Comparison of ENCODE assay signal across 19 cellular contexts in the genomic region with DNA sequence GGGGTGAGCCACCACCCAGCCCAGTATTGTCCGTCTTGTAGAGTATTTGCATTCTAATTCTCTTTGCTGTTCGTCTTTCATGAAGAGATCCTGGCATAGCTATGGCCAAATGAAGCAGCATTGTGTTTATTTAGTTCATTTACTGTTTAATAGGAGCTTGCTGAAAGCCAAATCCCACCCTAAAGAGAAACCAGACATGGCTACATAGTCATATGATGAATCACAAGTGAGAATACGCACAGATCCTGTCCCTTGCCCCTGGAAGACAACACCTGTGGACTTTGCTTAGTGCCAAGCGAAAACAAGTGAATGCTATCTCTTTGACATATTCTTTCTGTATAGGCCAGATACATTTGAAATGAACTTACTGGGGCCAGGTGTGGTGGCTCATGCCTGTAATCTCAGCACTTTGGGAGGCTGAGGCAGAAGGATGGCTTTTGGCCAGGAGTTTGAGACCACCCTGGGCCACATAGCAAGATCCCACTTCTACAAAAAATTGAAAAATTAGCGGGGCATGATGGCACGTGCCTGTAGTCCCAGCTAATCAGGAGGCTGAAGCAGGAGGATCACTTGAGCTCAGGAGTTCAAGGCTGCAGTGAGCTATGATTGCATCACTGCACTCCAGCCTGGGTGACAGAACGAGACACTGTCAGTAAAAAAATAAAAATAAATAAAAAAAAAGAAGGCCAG. TPM values are rescaled to one million over a fixed set of nuclear protein-coding genes. Genes with fewer than 3 reads are reported as not detected.
DNase-seq lines count a peak whose midpoint lies in the region; ATAC-seq and TF ChIP-seq lines count a peak whose summit lies in the region.
"Had no signal": no experiment of that assay in that cellular context is flagged by ENCODE, and none has a peak within 500 bp of the region (broad histone marks: within the 10 kb centered on the region; RNA-seq: fewer than 3 reads in every experiment).

No MANE protein-coding gene starts in this region.

- H3K9me3 ChIP-seq in PC-9 (ENCODE audit: insufficient read depth, low read depth), result no peaks in the 10 kb centered on the region
- peaks cover 2% of the 10 kb centered on the region for H3K9me3 ChIP-seq in trophoblast cell (ENCODE audit: insufficient read depth, low read depth, low read length)
- H3K9me3 ChIP-seq in upper lobe of left lung, result no peaks in the 10 kb centered on the region
- H3K9me3 ChIP-seq: body of pancreas had no signal

- H3F3A ChIP-seq in PC-9 (ENCODE audit: insufficient read depth, low read depth), result peaks cover 56% of the 10 kb centered on the region

- H3K27ac ChIP-seq in PC-9 (peak overlapping the region; percentile 95), trophoblast cell (ENCODE audit: low read depth, low read length) (no peak overlapping the region), upper lobe of left lung (no peak overlapping the region)
- H3K27ac ChIP-seq: body of pancreas, GM23248 had no signal

- H4K8ac ChIP-seq in trophoblast cell (ENCODE audit: low read depth, low read length), result no peak overlapping the region

- BruUV-seq in PC-9 (replicated peaks; lab: Mats Ljungman, UMichigan), result no TSS peak

- no peak overlapping the region for H3K23ac ChIP-seq in trophoblast cell (ENCODE audit: low read length)

- ATAC-seq in upper lobe of left lung (ENCODE audit: low FRiP score in 2 of 2), result no peak
- ATAC-seq: body of pancreas, left colon had no signal

- CTCF ChIA-PET in PC-9 (lab: Charles Lee), result interaction anchor here (0.7 kb wide), 1 partner anchor 143 kb away, joined by 8 read pairs; no protein-coding TSS in a partner anchor

- peaks cover 3% of the 10 kb centered on the region for H3K79me1 ChIP-seq in trophoblast cell (ENCODE audit: low read length)

- no peak overlapping the region for H2AK5ac ChIP-seq in trophoblast cell (ENCODE audit: low read length)

- no peak overlapping the region for H3K4ac ChIP-seq in trophoblast cell (ENCODE audit: low read depth, low read length)

- no peak overlapping the region for H3K14ac ChIP-seq in trophoblast cell (ENCODE audit: low read length)

- DNase-seq in EH (ENCODE audit: low read depth) (peak; percentile 72), PC-9 (peak; percentile 31 to 97), dermis microvascular lymphatic vessel endothelial cell (ENCODE audit: low read depth in 2 of 2) (peak; percentile 27 to 33), trophoblast cell (peak; percentile 51 to 82), SK-N-DZ (ENCODE audit: low spot score) (no peak), 8988T (no peak), GOT3 (lab: John Stamatoyannopoulos, UW) (no peak), upper lobe of left lung (no peak)
- DNase-seq: activated T-cell treated with anti-CD3 and anti-CD28 coated beads, Interleukin-2, amount 50 U/mL, for 1 hour; body of pancreas; CD4-positive, CD25-positive, alpha-beta regulatory T cell; endodermal cell; GDM1; GM23248; left colon; naive B cell; NCI-H2107; stimulated activated CD4-positive, alpha-beta T cell treated with anti-CD3 and anti-CD28 coated beads, Interleukin-4, amount 100 ng/mL, for 4 hours; stimulated activated naive CD4-positive, alpha-beta T cell treated with Interleukin-2 at 50 U/mL for 16 hours had no signal

- H3K9ac ChIP-seq in trophoblast cell (ENCODE audit: low read length), result no peak overlapping the region
- H3K9ac ChIP-seq: GM23248 had no signal

- intact Hi-C loops in PC-9 (cut with micrococcal nuclease; ENCODE audit: unreplicated experiment), result loop anchor here (2.0 to 5.0 kb wide), 3 partner anchors 75 to 247 kb away; partner anchors contain the start of gene POLDIP3

- POLR2A ChIA-PET in PC-9 (lab: Charles Lee; ENCODE audit: unreplicated experiment), result interaction anchor here (0.6 to 0.7 kb wide), 2 partner anchors 174 to 266 kb away, joined by 3 to 4 read pairs; no protein-coding TSS in a partner anchor

- no peak overlapping the region for H4K12ac ChIP-seq in trophoblast cell (ENCODE audit: low read depth, low read length)

- no peak overlapping the region for H2BK5ac ChIP-seq in trophoblast cell (ENCODE audit: low read depth, low read length, poor library complexity)

- H3K18ac ChIP-seq in trophoblast cell (ENCODE audit: low read length), result no peak overlapping the region

- H3K27me3 ChIP-seq in PC-9 (ENCODE audit: insufficient read depth, low read depth) (no peaks in the 10 kb centered on the region), trophoblast cell (ENCODE audit: insufficient read depth, low read length) (no peaks in the 10 kb centered on the region), upper lobe of left lung (no peaks in the 10 kb centered on the region)
- H3K27me3 ChIP-seq: body of pancreas had no signal

- no peak for TF ChIP-seq CTCF in PC-9 (conservative IDR thresholded peaks at IDR 0.05)
- no peak for TF ChIP-seq CTCF in upper lobe of left lung (IDR thresholded peaks at IDR 0.05)

- H3K36me3 ChIP-seq in PC-9 (ENCODE audit: low read depth) (no peaks in the 10 kb centered on the region), trophoblast cell (ENCODE audit: control insufficient read depth in 1 of 2, insufficient read depth in 2 of 2, low read length in 2 of 2) (no peaks in the 10 kb centered on the region), upper lobe of left lung (no peaks in the 10 kb centered on the region)

- peaks cover 34% of the 10 kb centered on the region for H3K4me1 ChIP-seq in PC-9 (replicated peaks; ENCODE audit: insufficient read depth)
- peaks cover 0 to 2% of the 10 kb centered on the region in 2 experiments for H3K4me1 ChIP-seq in trophoblast cell (ENCODE audit: control insufficient read depth in 1 of 2, insufficient read depth in 2 of 2, low read length in 2 of 2)
- H3K4me1 ChIP-seq in upper lobe of left lung, result peaks cover 7 to 11% (median 9%) of the 10 kb centered on the region in 4 donors

- TF ChIP-seq POLR2A in upper lobe of left lung (IDR thresholded peaks at IDR 0.05), result no peak

- H3K79me2 ChIP-seq in PC-9 (ENCODE audit: low read depth), result no peaks in the 10 kb centered on the region
- no peaks in the 10 kb centered on the region for H3K79me2 ChIP-seq in trophoblast cell (ENCODE audit: control insufficient read depth, insufficient read depth, low read length, poor library complexity)

- H3K9me2 ChIP-seq in PC-9 (ENCODE audit: insufficient read depth), result no peaks in the 10 kb centered on the region

- H3K4me2 ChIP-seq in PC-9 (peak overlapping the region; percentile 30), trophoblast cell (ENCODE audit: low read length) (no peak overlapping the region)

- WGBS in trophoblast cell (ENCODE audit: extremely low coverage, insufficient coverage, insufficient read length), result no CpG with 5 or more reads among the region's 7 CpGs
- WGBS in upper lobe of left lung, 2 donors, result 85 to 90% methylated on average over 7 of the region's 7 CpGs

- H4K91ac ChIP-seq in trophoblast cell (ENCODE audit: low read depth, low read length), result no peak overlapping the region

- no peak overlapping the region for H2BK12ac ChIP-seq in trophoblast cell (ENCODE audit: low read length)

- H3K4me3 ChIP-seq in PC-9 (no peak overlapping the region), trophoblast cell (ENCODE audit: low read depth, low read length) (no peak overlapping the region), upper lobe of left lung (no peak overlapping the region)
- H3K4me3 ChIP-seq: body of pancreas, GM23248 had no signal

- no peaks in the 10 kb centered on the region for H4K20me1 ChIP-seq in PC-9 (ENCODE audit: insufficient read depth)

- TF ChIP-seq EP300 in upper lobe of left lung (IDR thresholded peaks at IDR 0.05), result no peak

- no peak overlapping the region for H2BK120ac ChIP-seq in trophoblast cell (ENCODE audit: insufficient read depth, low read length, poor library complexity)

- H2AFZ ChIP-seq in PC-9 (no peak overlapping the region), trophoblast cell (ENCODE audit: insufficient read depth, low read length, poor library complexity) (no peak overlapping the region)
- H2AFZ ChIP-seq: GM23248 had no signal

RNA-seq across cellular contexts. Expression of gene ARFGAP3, which starts 5.1 kb away (rescaled TPM):
- 26.5 and 29.1 TPM in 2 replicates for total RNA-seq in PC-9 (2021)
- total RNA-seq in dermis microvascular lymphatic vessel endothelial cell, result 58.4 and 58.5 TPM in 2 replicates
- polyA plus RNA-seq in trophoblast cell (2013), result 35.4 and 35.7 TPM in 2 replicates
- 29.4 TPM in 2 replicates for polyA plus RNA-seq in SK-N-DZ (2014; cell fraction: cytosol; rRNA removed)
- 27.3 and 28.8 TPM in 2 replicates for polyA plus RNA-seq in SK-N-DZ (2014; cell fraction: nucleus; rRNA removed)
- total RNA-seq in upper lobe of left lung, result 10 to 100 TPM; 25.9 to 60.8 (median 41.9) TPM

Comparison
In these comparisons a context has a peak if more than half of its experiments do, and no peak if none do; other contexts are left out.
1. DNase-seq: peak in EH (single experiment), PC-9 (2 of 2), dermis microvascular lymphatic vessel endothelial cell (2 of 2) and trophoblast cell (2 of 2); none in SK-N-DZ (single experiment), 8988T (single experiment), GOT3 (single experiment) and upper lobe of left lung (0 of 2).